Comparison of ENCODE assay signal across 36 cellular contexts in genomic region chr7:899806-900205, GRCh38.
"Had no signal": no experiment of that assay in that cellular context is flagged by ENCODE, and none has a peak within 500 bp of the region (broad histone marks: within the 10 kb centered on the region; RNA-seq: fewer than 3 reads in every experiment).

No MANE protein-coding gene starts in this region.

- H3K9me3 ChIP-seq: MG63 had no signal

- H2AFZ ChIP-seq: PC-9 had no signal

- H3K27me3 Mint-ChIP-seq: activated B cell treated with CpG ODN at 0.5 μM for 24 hours; activated CD4-positive, alpha-beta memory T cell treated with anti-CD3 and anti-CD28 coated beads for 36 hours; activated naive CD8-positive, alpha-beta T cell treated with anti-CD3 and anti-CD28 coated beads for 36 hours; activated T-helper 17 cell treated with anti-CD3 and anti-CD28 coated beads, Interleukin-2, amount 50 U/mL, for 72 hours had no signal

- H3K27ac Mint-ChIP-seq: activated B cell treated with CpG ODN at 0.5 μM for 24 hours; activated CD4-positive, alpha-beta memory T cell treated with anti-CD3 and anti-CD28 coated beads for 36 hours; activated naive CD8-positive, alpha-beta T cell treated with anti-CD3 and anti-CD28 coated beads for 36 hours; activated T-cell treated with anti-CD3 and anti-CD28 coated beads, Interleukin-2, amount 50 U/mL, for 72 hours; activated T-helper 17 cell treated with anti-CD3 and anti-CD28 coated beads, Interleukin-2, amount 50 U/mL, for 72 hours had no signal

- DNase-seq: activated B cell treated with CpG ODN at 0.5 μM for 24 hours; activated CD4-positive, alpha-beta memory T cell treated with anti-CD3 and anti-CD28 coated beads for 36 hours; activated CD4-positive, alpha-beta T cell treated with anti-CD3 and anti-CD28 coated beads for 4 hours; activated CD4-positive, alpha-beta T cell treated with anti-CD3 and anti-CD28 coated beads, Interleukin-2, amount 50 U/mL, for 1 hour; activated CD4-positive, CD25-positive, alpha-beta regulatory T cell treated with anti-CD3 and anti-CD28 coated beads, Interleukin-2, amount 50 U/mL, for 72 hours; activated CD8-positive, alpha-beta memory T cell treated with anti-CD3 and anti-CD28 coated beads, Interleukin-2, amount 50 U/mL, for 4 hours; activated effector memory CD4-positive, alpha-beta T cell treated with anti-CD3 and anti-CD28 coated beads, Interleukin-2, amount 50 U/mL, for 16 hours; activated naive CD4-positive, alpha-beta T cell; activated naive CD4-positive, alpha-beta T cell treated with anti-CD3 and anti-CD28 coated beads, Interleukin-2, amount 50 U/mL, for 16 hours; activated naive CD8-positive, alpha-beta T cell treated with anti-CD3 and anti-CD28 coated beads for 36 hours; activated T-cell treated with anti-CD3 and anti-CD28 coated beads, Interleukin-2, amount 50 U/mL, for 72 hours; amniotic stem cell; aorta; Kasumi-1; MG63; NCI-H1048; NCI-H1105 treated with DMSO at 0.1 percent for 48 hours; NCI-H1436; NCI-H1694 treated with DMSO at 0.1 percent for 48 hours; NCI-H2029 treated with DMSO at 0.1 percent for 48 hours; NCI-H2107; NCI-H2171; NCI-H510A; NCI-H526; NCI-H748 treated with DMSO at 0.1 percent for 48 hours; NK-92 treated with Interleukin-12 subunit alpha and Interleukin-12 subunit beta, amount 100 ng/mL, for 24 hours; PC-9; SIG-M5; SW 1271; T-helper 1 cell; T-helper 2 cell; T-helper 9 cell had no signal

- H3K9me3 Mint-ChIP-seq: activated B cell treated with CpG ODN at 0.5 μM for 24 hours; activated CD4-positive, alpha-beta memory T cell treated with anti-CD3 and anti-CD28 coated beads for 36 hours; activated naive CD8-positive, alpha-beta T cell treated with anti-CD3 and anti-CD28 coated beads for 36 hours; activated T-cell treated with anti-CD3 and anti-CD28 coated beads, Interleukin-2, amount 50 U/mL, for 72 hours; activated T-helper 17 cell treated with anti-CD3 and anti-CD28 coated beads, Interleukin-2, amount 50 U/mL, for 72 hours had no signal

- H3K4me1 Mint-ChIP-seq: activated naive CD8-positive, alpha-beta T cell treated with anti-CD3 and anti-CD28 coated beads for 36 hours; activated T-helper 17 cell treated with anti-CD3 and anti-CD28 coated beads, Interleukin-2, amount 50 U/mL, for 72 hours had no signal

- H3K36me3 ChIP-seq: MG63 had no signal

- H3K27me3 ChIP-seq: MG63 had no signal

- H3K4me3 Mint-ChIP-seq: activated B cell treated with CpG ODN at 0.5 μM for 24 hours; activated CD4-positive, alpha-beta memory T cell treated with anti-CD3 and anti-CD28 coated beads for 36 hours; activated naive CD8-positive, alpha-beta T cell treated with anti-CD3 and anti-CD28 coated beads for 36 hours; activated T-cell treated with anti-CD3 and anti-CD28 coated beads, Interleukin-2, amount 50 U/mL, for 72 hours; activated T-helper 17 cell treated with anti-CD3 and anti-CD28 coated beads, Interleukin-2, amount 50 U/mL, for 72 hours had no signal

- H3K4me2 ChIP-seq: PC-9 had no signal

- H3K27ac ChIP-seq: cardiac muscle cell, PC-9, VCaP had no signal

- ATAC-seq: activated T-cell treated with anti-CD3 and anti-CD28 coated beads, Interleukin-2, amount 50 U/mL, for 72 hours; activated T-helper 17 cell treated with anti-CD3 and anti-CD28 coated beads, Interleukin-2, amount 50 U/mL, for 72 hours; Right ventricle myocardium inferior had no signal

- H3K4me3 ChIP-seq: cardiac muscle cell, MG63, PC-9 had no signal
